Comparison of ENCODE assay signal across 16 cellular contexts in genomic region chr11:19422257-19422656, GRCh38.
DNase-seq lines count a peak whose midpoint lies in the region; ATAC-seq and TF ChIP-seq lines count a peak whose summit lies in the region.
"Had no signal": no experiment of that assay in that cellular context is flagged by ENCODE, and none has a peak within 500 bp of the region (broad histone marks: within the 10 kb centered on the region; RNA-seq: fewer than 3 reads in every experiment).

No MANE protein-coding gene starts in this region.

- no peak overlapping the region for H3K56ac ChIP-seq in IMR-90 (ENCODE audit: extremely low read depth, insufficient read depth, low read length)

- H3K27ac Mint-ChIP-seq in chondrocyte (ENCODE audit: unreplicated experiment) = no peak overlapping the region
- H3K27ac Mint-ChIP-seq: CD4-positive, alpha-beta T cell had no signal

- no peak overlapping the region for H3K14ac ChIP-seq in IMR-90 (replicated peaks; ENCODE audit: low read depth, low read length)
- H3K14ac ChIP-seq in mesenchymal stem cell (ENCODE audit: low read length in 2 of 2) = no peak overlapping the region

- TF ChIP-seq POLR2A in IMR-90 (IDR thresholded peaks at IDR 0.05; ENCODE audit: low read depth, low read length) (no peak), thyroid gland (IDR thresholded peaks at IDR 0.05) (peak in 1 of 2 donors; percentile 74)

- no peaks in the 10 kb centered on the region for H4K20me1 ChIP-seq in IMR-90 (ENCODE audit: insufficient read depth, low read length)

- H4K91ac ChIP-seq in IMR-90 (ENCODE audit: insufficient read depth, low read depth, low read length) (peak overlapping the region; percentile 33), mesenchymal stem cell (ENCODE audit: low read length) (peak overlapping the region; percentile 52)

- H3K36me3 ChIP-seq in IMR-90 (ENCODE audit: control insufficient read depth, insufficient read depth, low read length) (no peaks in the 10 kb centered on the region), mesenchymal stem cell (ENCODE audit: control insufficient read depth in 1 of 2, insufficient read depth in 2 of 2, low read depth in 1 of 2, low read length in 2 of 2) (no peaks in the 10 kb centered on the region), thyroid gland (no peaks in the 10 kb centered on the region)
- H3K36me3 ChIP-seq: HAP-1, SJSA1 had no signal

- no peak for ATAC-seq in IMR-90 (ENCODE audit: low read depth)

- no peak overlapping the region for H3K4me3 Mint-ChIP-seq in chondrocyte (ENCODE audit: unreplicated experiment)
- H3K4me3 Mint-ChIP-seq: CD4-positive, alpha-beta T cell had no signal

- H4K8ac ChIP-seq in IMR-90 (ENCODE audit: low read depth in 2 of 2, low read length in 2 of 2) (no peak overlapping the region; a peak in 1 of 4 replicates), mesenchymal stem cell (ENCODE audit: low read length) (peak overlapping the region; percentile 75)

- in situ Hi-C loops in IMR-90 (cut with MboI; ENCODE audit: low sequenced_read_pairs) = no loop called here

- WGBS in IMR-90 (ENCODE audit: extremely low coverage in 2 of 2, insufficient read length in 1 of 2), 2 experiments = 100% methylated on average over 3 of the region's 8 CpGs; no CpG with 5 or more reads in 1 of the 2 experiments
- 85% methylated on average over 8 of the region's 8 CpGs for WGBS in mesenchymal stem cell
- 16 to 30% methylated on average over 8 of the region's 8 CpGs for WGBS in thyroid gland, 2 donors

- H2AFZ ChIP-seq in IMR-90 (replicated peaks; ENCODE audit: low read length, poor library complexity) (no peak overlapping the region), mesenchymal stem cell (ENCODE audit: low read depth, low read length) (peak overlapping the region; percentile 19)
- H2AFZ ChIP-seq: PC-9 had no signal

- H3K9me3 Mint-ChIP-seq in chondrocyte (ENCODE audit: low read depth) = no peaks in the 10 kb centered on the region

- H3K36me3 Mint-ChIP-seq in chondrocyte (ENCODE audit: low read depth) = no peaks in the 10 kb centered on the region

- POLR2A ChIA-PET in IMR-90 (lab: Charles Lee; ENCODE audit: unreplicated experiment) = no interaction called here

- no peaks in the 10 kb centered on the region for H3K27me3 Mint-ChIP-seq in chondrocyte (ENCODE audit: low read depth)

- H2BK12ac ChIP-seq in mesenchymal stem cell (ENCODE audit: low read length in 2 of 2) = peak overlapping the region in 1 of 2 experiments; percentile 37

- H2BK20ac ChIP-seq in IMR-90 (ENCODE audit: low read depth, low read length) = no peak overlapping the region

- no peak overlapping the region for H2AK9ac ChIP-seq in IMR-90 (replicated peaks; ENCODE audit: low read depth, low read length, poor library complexity)

- no peaks in the 10 kb centered on the region for H3K9me3 ChIP-seq in IMR-90 (ENCODE audit: control insufficient read depth, insufficient read depth, low read length)
- H3K9me3 ChIP-seq in mesenchymal stem cell (ENCODE audit: control insufficient read depth, low read length) = no peaks in the 10 kb centered on the region
- no peaks in the 10 kb centered on the region for H3K9me3 ChIP-seq in thyroid gland
- H3K9me3 ChIP-seq: HAP-1, SJSA1 had no signal

- no peak overlapping the region for H4K5ac ChIP-seq in IMR-90 (ENCODE audit: low read depth, low read length)

- H2BK120ac ChIP-seq in IMR-90 (ENCODE audit: low read depth, low read length) (peak overlapping the region; percentile 6), mesenchymal stem cell (ENCODE audit: low read depth, low read length) (no peak overlapping the region)

- peak overlapping the region; percentile 16; the same call in 1 of the 2 replicates for H2AK5ac ChIP-seq in IMR-90 (ENCODE audit: low read depth, low read length)
- no peak overlapping the region for H2AK5ac ChIP-seq in mesenchymal stem cell (ENCODE audit: low read length, severe bottlenecking)

- H3K4me3 ChIP-seq in IMR-90 (ENCODE audit: insufficient read depth, low read depth, low read length) = no peak overlapping the region
- H3K4me3 ChIP-seq in mesenchymal stem cell (ENCODE audit: insufficient read depth in 1 of 2, low read depth in 1 of 2, low read length in 2 of 2) = no peak overlapping the region
- H3K4me3 ChIP-seq in thyroid gland (replicated peaks in 1 of 3) = no peak overlapping the region
- H3K4me3 ChIP-seq: HAP-1, PC-9, SJSA1 had no signal

- H3K18ac ChIP-seq in IMR-90 (ENCODE audit: low read depth, low read length) = no peak overlapping the region
- peak overlapping the region in 1 of 2 experiments; percentile 71 for H3K18ac ChIP-seq in mesenchymal stem cell (ENCODE audit: low read depth in 1 of 2, low read length in 2 of 2)

- intact Hi-C loops in IMR-90 (cut with micrococcal nuclease) (no loop called here), thyroid gland (cut with DNase I) (no loop called here)

- no peak overlapping the region for H3K9ac ChIP-seq in IMR-90 (ENCODE audit: low read depth, low read length)
- no peak overlapping the region for H3K9ac ChIP-seq in mesenchymal stem cell (ENCODE audit: low read length)

- no peak overlapping the region for H3K23ac ChIP-seq in IMR-90 (ENCODE audit: low read depth, low read length)
- no peak overlapping the region for H3K23ac ChIP-seq in mesenchymal stem cell (ENCODE audit: low read length in 2 of 2)

- H2BK15ac ChIP-seq in IMR-90 (ENCODE audit: low read depth, low read length) (peak overlapping the region; percentile 80; the same call in 1 of the 3 replicates), mesenchymal stem cell (ENCODE audit: low read depth, poor library complexity, severe bottlenecking) (peak overlapping the region; percentile 48)

- no peaks in the 10 kb centered on the region for H3K27me3 ChIP-seq in IMR-90 (ENCODE audit: control insufficient read depth, insufficient read depth, low read length)
- peaks cover 0 to 36% of the 10 kb centered on the region in 2 experiments for H3K27me3 ChIP-seq in mesenchymal stem cell (ENCODE audit: control insufficient read depth in 1 of 2, insufficient read depth in 1 of 2, low read length in 2 of 2)
- no peaks in the 10 kb centered on the region for H3K27me3 ChIP-seq in thyroid gland
- H3K27me3 ChIP-seq: SJSA1 had no signal

- TF ChIP-seq RAD21 in IMR-90 (IDR thresholded peaks at IDR 0.05; ENCODE audit: low read length) = no peak

- peaks cover 16% of the 10 kb centered on the region for H3K4me1 ChIP-seq in IMR-90 (ENCODE audit: control insufficient read depth, insufficient read depth, low read length)
- no peaks in the 10 kb centered on the region for H3K4me1 ChIP-seq in mesenchymal stem cell (ENCODE audit: control insufficient read depth, insufficient read depth, low read depth, low read length)
- H3K4me1 ChIP-seq in thyroid gland = peaks cover 61 to 81% of the 10 kb centered on the region in 2 donors
- H3K4me1 ChIP-seq: HAP-1, SJSA1 had no signal

- BruUV-seq in IMR-90 (replicated peaks; lab: Mats Ljungman, UMichigan) = no TSS peak

- H3K4me2 ChIP-seq in IMR-90 (ENCODE audit: low read depth, low read length) = no peak overlapping the region
- H3K4me2 ChIP-seq in mesenchymal stem cell (ENCODE audit: low read length, poor library complexity, severe bottlenecking) = no peak overlapping the region
- H3K4me2 ChIP-seq: PC-9 had no signal

- H3K79me1 ChIP-seq in IMR-90 (ENCODE audit: low read depth in 1 of 2, low read length in 2 of 2) = no peaks in the 10 kb centered on the region; a peak in 1 of 4 replicates
- no peaks in the 10 kb centered on the region for H3K79me1 ChIP-seq in mesenchymal stem cell (replicated peaks; ENCODE audit: low read length, poor library complexity, severe bottlenecking)

- TF ChIP-seq CTCF in IMR-90 (conservative IDR thresholded peaks at IDR 0.05; ENCODE audit: low read depth, low read length) (no peak), thyroid gland (IDR thresholded peaks at IDR 0.05) (no peak), chondrocyte (IDR thresholded peaks at IDR 0.05) (no peak)

- peaks cover 20% of the 10 kb centered on the region for H3K4me1 Mint-ChIP-seq in chondrocyte (ENCODE audit: low read depth)

- H3K4ac ChIP-seq in IMR-90 (ENCODE audit: low read depth, low read length) = peak overlapping the region; percentile 36; the same call in 1 of the 2 replicates
- H3K4ac ChIP-seq in mesenchymal stem cell (ENCODE audit: low read depth in 1 of 2, low read length in 2 of 2) = peak overlapping the region in 1 of 2 experiments; percentile 71

- CTCF ChIA-PET in IMR-90 (lab: Yijun Ruan, JAX) = no interaction called here

- no peak for DNase-seq in IMR-90
- DNase-seq in ecto neural progenitor cell (ENCODE audit: low spot score) = peak; percentile 40
- no peak for DNase-seq in mesenchymal stem cell
- peak; percentile 97 to 98 for DNase-seq in thyroid gland
- DNase-seq in T-helper 1 cell = no peak
- no peak for DNase-seq in chondrocyte (ENCODE audit: low spot score)
- DNase-seq in NCI-H510A treated with DMSO at 0.1 percent for 48 hours (lab: John Stamatoyannopoulos, UW) = no peak
- DNase-seq: AML-193; CD4-positive, alpha-beta T cell; KBM-7; NCI-H1436; NCI-H2081 treated with DMSO at 0.1 percent for 48 hours; NCI-H524 had no signal

- dilution Hi-C loops in IMR-90 (cut with HindIII; ENCODE audit: low sequenced_read_pairs, unreplicated experiment) = no loop called here

- no peak overlapping the region for H2BK5ac ChIP-seq in IMR-90 (ENCODE audit: low read depth, low read length, poor library complexity, severe bottlenecking)
- H2BK5ac ChIP-seq in mesenchymal stem cell (ENCODE audit: low read depth, low read length, poor library complexity, severe bottlenecking) = no peak overlapping the region

- H3K9me1 ChIP-seq in IMR-90 (ENCODE audit: insufficient read depth, low read length) = peaks cover 13% of the 10 kb centered on the region

- H3K27ac ChIP-seq in IMR-90 (ENCODE audit: insufficient read depth, low read length) = no peak overlapping the region
- no peak overlapping the region for H3K27ac ChIP-seq in mesenchymal stem cell (ENCODE audit: low read length, poor library complexity, severe bottlenecking)
- H3K27ac ChIP-seq in thyroid gland = peak overlapping the region; percentile 90 to 96 (median 91)
- H3K27ac ChIP-seq: PC-9, SJSA1 had no signal

TF ChIP-seq in IMR-90, 13 proteins besides CTCF, POLR2A, EP300 and RAD21 (continues in another document):
- no peak for TF ChIP-seq CHD1 (IDR thresholded peaks at IDR 0.05; ENCODE audit: low read depth, low read length)
- no peak for TF ChIP-seq USF2 (IDR thresholded peaks at IDR 0.05; ENCODE audit: low read depth, low read length)

Comparison
In these comparisons a context has a peak if more than half of its experiments do, and no peak if none do; other contexts are left out.
1. DNase-seq: peak in ecto neural progenitor cell (single experiment) and thyroid gland (2 of 2); none in IMR-90 (single experiment), mesenchymal stem cell (single experiment), T-helper 1 cell (0 of 5), chondrocyte (single experiment) and NCI-H510A treated with DMSO at 0.1 percent for 48 hours (single experiment).
2. H3K27ac ChIP-seq: peak in thyroid gland (3 of 3); none in IMR-90 (single experiment) and mesenchymal stem cell (single experiment).